1 cellular context compared by ENCODE assay signal in the genomic region with DNA sequence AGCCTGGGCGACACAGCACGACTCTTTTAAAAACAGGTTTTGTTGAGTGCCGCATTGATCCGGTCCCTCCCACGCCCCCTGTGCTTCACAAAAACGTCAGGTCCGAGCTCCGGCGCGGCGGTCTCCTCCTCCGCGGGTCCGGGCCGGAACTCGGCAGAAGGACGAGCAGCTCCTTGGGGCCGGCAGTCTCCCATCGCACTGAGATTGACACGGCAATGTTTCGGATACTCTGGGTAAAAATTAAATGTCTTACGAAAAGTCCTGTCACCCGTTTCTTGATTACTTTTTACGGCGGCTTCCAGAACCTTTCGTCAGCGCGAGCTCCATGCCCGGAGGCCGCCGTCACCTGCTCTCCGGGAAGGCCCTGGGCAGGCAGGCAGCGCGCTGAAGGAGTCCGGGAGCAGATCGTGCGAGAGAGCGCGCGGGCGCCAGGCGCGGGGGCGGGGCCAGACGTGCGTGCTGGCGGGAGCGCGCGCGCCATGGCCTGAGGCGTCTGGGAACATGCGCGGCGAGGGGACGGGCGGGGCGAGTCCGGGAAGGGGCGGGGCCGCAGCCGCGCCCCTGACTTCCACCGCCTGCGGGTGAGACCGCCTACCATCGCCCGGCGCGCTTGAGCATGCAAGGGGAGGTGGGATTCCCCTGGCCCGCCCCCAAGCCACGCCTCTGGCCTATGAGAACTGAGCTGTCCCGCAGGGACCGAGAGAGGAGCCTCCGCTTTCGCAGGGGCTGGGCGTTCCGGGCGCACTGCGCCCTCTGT.
TF ChIP-seq lines count a peak whose summit lies in the region.

No MANE protein-coding gene starts in this region.

TF ChIP-seq in HepG2, 621 proteins besides CTCF, POLR2A, EP300 and RAD21 (continued from another document and continues in another):
- TF ChIP-seq HNF4G (IDR thresholded peaks at IDR 0.05; ENCODE audit: borderline replicate concordance, low read depth, low read length): no peak
- no peak for TF ChIP-seq HNF4G (CRISPR knock-in tag; IDR thresholded peaks at IDR 0.05; ENCODE audit: borderline replicate concordance, low read depth)
- TF ChIP-seq, protein P1, sequence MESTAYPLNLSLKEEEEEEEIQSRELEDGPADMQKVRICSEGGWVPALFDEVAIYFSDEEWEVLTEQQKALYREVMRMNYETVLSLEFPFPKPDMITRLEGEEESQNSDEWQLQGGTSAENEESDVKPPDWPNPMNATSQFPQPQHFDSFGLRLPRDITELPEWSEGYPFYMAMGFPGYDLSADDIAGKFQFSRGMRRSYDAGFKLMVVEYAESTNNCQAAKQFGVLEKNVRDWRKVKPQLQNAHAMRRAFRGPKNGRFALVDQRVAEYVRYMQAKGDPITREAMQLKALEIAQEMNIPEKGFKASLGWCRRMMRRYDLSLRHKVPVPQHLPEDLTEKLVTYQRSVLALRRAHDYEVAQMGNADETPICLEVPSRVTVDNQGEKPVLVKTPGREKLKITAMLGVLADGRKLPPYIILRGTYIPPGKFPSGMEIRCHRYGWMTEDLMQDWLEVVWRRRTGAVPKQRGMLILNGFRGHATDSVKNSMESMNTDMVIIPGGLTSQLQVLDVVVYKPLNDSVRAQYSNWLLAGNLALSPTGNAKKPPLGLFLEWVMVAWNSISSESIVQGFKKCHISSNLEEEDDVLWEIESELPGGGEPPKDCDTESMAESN (CRISPR knock-in tag; conservative IDR thresholded peaks at IDR 0.05): peak; percentile 97
- TF ChIP-seq ARNT2 (CRISPR knock-in tag; IDR thresholded peaks at IDR 0.05; ENCODE audit: low read depth): peak; percentile 92
- TF ChIP-seq CREB1 (IDR thresholded peaks at IDR 0.05): peak; percentile 2; the same call in 1 of the 2 replicates
- TF ChIP-seq CREB1 (CRISPR knock-in tag; IDR thresholded peaks at IDR 0.05): no peak
- TF ChIP-seq, protein P2, sequence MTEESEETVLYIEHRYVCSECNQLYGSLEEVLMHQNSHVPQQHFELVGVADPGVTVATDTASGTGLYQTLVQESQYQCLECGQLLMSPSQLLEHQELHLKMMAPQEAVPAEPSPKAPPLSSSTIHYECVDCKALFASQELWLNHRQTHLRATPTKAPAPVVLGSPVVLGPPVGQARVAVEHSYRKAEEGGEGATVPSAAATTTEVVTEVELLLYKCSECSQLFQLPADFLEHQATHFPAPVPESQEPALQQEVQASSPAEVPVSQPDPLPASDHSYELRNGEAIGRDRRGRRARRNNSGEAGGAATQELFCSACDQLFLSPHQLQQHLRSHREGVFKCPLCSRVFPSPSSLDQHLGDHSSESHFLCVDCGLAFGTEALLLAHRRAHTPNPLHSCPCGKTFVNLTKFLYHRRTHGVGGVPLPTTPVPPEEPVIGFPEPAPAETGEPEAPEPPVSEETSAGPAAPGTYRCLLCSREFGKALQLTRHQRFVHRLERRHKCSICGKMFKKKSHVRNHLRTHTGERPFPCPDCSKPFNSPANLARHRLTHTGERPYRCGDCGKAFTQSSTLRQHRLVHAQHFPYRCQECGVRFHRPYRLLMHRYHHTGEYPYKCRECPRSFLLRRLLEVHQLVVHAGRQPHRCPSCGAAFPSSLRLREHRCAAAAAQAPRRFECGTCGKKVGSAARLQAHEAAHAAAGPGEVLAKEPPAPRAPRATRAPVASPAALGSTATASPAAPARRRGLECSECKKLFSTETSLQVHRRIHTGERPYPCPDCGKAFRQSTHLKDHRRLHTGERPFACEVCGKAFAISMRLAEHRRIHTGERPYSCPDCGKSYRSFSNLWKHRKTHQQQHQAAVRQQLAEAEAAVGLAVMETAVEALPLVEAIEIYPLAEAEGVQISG (CRISPR knock-in tag; IDR thresholded peaks at IDR 0.05): peak; percentile 81
- peak; percentile 77; the same call in 1 of the 2 replicates for TF ChIP-seq GATAD2A (CRISPR knock-in tag; IDR thresholded peaks at IDR 0.05)
- TF ChIP-seq, protein P3, sequence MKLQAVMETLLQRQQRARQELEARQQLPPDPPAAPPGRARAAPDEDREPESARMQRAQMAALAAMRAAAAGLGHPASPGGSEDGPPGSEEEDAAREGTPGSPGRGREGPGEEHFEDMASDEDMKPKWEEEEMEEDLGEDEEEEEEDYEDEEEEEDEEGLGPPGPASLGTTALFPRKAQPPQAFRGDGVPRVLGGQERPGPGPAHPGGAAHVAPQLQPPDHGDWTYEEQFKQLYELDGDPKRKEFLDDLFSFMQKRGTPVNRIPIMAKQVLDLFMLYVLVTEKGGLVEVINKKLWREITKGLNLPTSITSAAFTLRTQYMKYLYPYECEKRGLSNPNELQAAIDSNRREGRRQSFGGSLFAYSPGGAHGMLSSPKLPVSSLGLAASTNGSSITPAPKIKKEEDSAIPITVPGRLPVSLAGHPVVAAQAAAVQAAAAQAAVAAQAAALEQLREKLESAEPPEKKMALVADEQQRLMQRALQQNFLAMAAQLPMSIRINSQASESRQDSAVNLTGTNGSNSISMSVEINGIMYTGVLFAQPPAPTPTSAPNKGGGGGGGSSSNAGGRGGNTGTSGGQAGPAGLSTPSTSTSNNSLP (IDR thresholded peaks at IDR 0.05; ENCODE audit: low read depth, low read length): no peak
- peak; percentile 54; the same call in 1 of the 2 replicates for TF ChIP-seq NRL (CRISPR knock-in tag; IDR thresholded peaks at IDR 0.05; ENCODE audit: borderline replicate concordance)
- no peak for TF ChIP-seq LCORL (IDR thresholded peaks at IDR 0.05)
- TF ChIP-seq LCORL (CRISPR knock-in tag; IDR thresholded peaks at IDR 0.05): peak; percentile 57; the same call in 1 of the 2 replicates
- TF ChIP-seq HMGA1 (CRISPR knock-in tag; conservative IDR thresholded peaks at IDR 0.05): no peak
- TF ChIP-seq PITX1 (CRISPR knock-in tag; IDR thresholded peaks at IDR 0.05): 0 out of 2 replicates have a peak, but pooled peaks have one; percentile 58
- TF ChIP-seq, protein P4, sequence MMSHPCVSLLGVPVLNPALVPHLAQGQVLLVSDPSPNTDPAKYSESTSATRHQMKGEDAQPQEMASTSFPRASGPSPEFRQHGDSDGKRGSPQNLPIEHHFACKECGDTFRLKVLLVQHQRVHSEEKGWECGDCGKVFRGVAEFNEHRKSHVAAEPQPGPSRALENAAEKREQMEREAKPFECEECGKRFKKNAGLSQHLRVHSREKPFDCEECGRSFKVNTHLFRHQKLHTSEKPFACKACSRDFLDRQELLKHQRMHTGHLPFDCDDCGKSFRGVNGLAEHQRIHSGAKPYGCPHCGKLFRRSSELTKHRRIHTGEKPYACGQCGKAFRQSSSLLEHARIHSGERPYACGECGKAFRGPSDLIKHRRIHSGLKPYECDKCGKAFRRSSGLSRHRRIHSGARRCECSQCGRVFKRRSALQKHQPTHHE (CRISPR knock-in tag; IDR thresholded peaks at IDR 0.05; ENCODE audit: borderline replicate concordance): peak; percentile 75
- TF ChIP-seq, protein P5, sequence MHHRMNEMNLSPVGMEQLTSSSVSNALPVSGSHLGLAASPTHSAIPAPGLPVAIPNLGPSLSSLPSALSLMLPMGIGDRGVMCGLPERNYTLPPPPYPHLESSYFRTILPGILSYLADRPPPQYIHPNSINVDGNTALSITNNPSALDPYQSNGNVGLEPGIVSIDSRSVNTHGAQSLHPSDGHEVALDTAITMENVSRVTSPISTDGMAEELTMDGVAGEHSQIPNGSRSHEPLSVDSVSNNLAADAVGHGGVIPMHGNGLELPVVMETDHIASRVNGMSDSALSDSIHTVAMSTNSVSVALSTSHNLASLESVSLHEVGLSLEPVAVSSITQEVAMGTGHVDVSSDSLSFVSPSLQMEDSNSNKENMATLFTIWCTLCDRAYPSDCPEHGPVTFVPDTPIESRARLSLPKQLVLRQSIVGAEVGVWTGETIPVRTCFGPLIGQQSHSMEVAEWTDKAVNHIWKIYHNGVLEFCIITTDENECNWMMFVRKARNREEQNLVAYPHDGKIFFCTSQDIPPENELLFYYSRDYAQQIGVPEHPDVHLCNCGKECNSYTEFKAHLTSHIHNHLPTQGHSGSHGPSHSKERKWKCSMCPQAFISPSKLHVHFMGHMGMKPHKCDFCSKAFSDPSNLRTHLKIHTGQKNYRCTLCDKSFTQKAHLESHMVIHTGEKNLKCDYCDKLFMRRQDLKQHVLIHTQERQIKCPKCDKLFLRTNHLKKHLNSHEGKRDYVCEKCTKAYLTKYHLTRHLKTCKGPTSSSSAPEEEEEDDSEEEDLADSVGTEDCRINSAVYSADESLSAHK (CRISPR knock-in tag; IDR thresholded peaks at IDR 0.05; ENCODE audit: borderline replicate concordance): 0 out of 2 replicates have a peak, but pooled peaks have one; percentile 45
- TF ChIP-seq MED1 (CRISPR knock-in tag; IDR thresholded peaks at IDR 0.05): peak; percentile 69
- TF ChIP-seq HOXD1 (CRISPR knock-in tag; IDR thresholded peaks at IDR 0.05): 0 out of 2 replicates have a peak, but pooled peaks have one; percentile 27
- TF ChIP-seq, protein P6, sequence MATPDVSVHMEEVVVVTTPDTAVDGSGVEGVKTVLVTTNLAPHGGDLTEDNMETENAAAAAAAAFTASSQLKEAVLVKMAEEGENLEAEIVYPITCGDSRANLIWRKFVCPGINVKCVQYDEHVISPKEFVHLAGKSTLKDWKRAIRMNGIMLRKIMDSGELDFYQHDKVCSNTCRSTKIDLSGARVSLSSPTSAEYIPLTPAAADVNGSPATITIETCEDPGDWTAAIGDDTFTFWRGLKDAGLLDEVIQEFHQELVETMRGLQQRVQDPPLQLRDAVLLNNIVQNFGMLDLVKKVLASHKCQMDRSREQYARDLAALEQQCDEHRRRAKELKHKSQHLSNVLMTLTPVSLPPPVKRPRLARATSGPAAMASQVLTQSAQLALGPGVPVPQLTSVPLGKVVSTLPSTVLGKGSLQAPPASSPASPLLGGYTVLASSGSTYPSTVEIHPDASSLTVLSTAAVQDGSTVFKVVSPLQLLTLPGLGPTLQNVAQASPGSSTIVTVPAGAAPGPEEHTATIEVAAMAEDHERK (CRISPR knock-in tag; IDR thresholded peaks at IDR 0.05; ENCODE audit: low read depth): peak; percentile 84
- TF ChIP-seq ZSCAN20 (CRISPR knock-in tag; IDR thresholded peaks at IDR 0.05; ENCODE audit: borderline replicate concordance): peak; percentile 92
- TF ChIP-seq ZNF256 (CRISPR knock-in tag; conservative IDR thresholded peaks at IDR 0.05): 0 out of 2 replicates have a peak, but pooled peaks have one; percentile 40
- no peak for TF ChIP-seq ZNF296 (CRISPR knock-in tag; conservative IDR thresholded peaks at IDR 0.05)
- TF ChIP-seq, protein P7, sequence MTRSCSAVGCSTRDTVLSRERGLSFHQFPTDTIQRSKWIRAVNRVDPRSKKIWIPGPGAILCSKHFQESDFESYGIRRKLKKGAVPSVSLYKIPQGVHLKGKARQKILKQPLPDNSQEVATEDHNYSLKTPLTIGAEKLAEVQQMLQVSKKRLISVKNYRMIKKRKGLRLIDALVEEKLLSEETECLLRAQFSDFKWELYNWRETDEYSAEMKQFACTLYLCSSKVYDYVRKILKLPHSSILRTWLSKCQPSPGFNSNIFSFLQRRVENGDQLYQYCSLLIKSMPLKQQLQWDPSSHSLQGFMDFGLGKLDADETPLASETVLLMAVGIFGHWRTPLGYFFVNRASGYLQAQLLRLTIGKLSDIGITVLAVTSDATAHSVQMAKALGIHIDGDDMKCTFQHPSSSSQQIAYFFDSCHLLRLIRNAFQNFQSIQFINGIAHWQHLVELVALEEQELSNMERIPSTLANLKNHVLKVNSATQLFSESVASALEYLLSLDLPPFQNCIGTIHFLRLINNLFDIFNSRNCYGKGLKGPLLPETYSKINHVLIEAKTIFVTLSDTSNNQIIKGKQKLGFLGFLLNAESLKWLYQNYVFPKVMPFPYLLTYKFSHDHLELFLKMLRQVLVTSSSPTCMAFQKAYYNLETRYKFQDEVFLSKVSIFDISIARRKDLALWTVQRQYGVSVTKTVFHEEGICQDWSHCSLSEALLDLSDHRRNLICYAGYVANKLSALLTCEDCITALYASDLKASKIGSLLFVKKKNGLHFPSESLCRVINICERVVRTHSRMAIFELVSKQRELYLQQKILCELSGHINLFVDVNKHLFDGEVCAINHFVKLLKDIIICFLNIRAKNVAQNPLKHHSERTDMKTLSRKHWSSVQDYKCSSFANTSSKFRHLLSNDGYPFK (CRISPR knock-in tag; IDR thresholded peaks at IDR 0.05; ENCODE audit: borderline replicate concordance): peak; percentile 25; the same call in 1 of the 2 replicates
- TF ChIP-seq ZNF652 (CRISPR knock-in tag; IDR thresholded peaks at IDR 0.05; ENCODE audit: borderline replicate concordance, low read depth): no peak
- peak; percentile 48; the same call in 1 of the 2 replicates for TF ChIP-seq ZNF230 (CRISPR knock-in tag; IDR thresholded peaks at IDR 0.05)
- TF ChIP-seq, protein P8, sequence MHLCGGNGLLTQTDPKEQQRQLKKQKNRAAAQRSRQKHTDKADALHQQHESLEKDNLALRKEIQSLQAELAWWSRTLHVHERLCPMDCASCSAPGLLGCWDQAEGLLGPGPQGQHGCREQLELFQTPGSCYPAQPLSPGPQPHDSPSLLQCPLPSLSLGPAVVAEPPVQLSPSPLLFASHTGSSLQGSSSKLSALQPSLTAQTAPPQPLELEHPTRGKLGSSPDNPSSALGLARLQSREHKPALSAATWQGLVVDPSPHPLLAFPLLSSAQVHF (CRISPR knock-in tag; IDR thresholded peaks at IDR 0.05): 0 out of 2 replicates have a peak, but pooled peaks have one; percentile 69
- peak; percentile 85 for TF ChIP-seq ZSCAN31 (CRISPR knock-in tag; IDR thresholded peaks at IDR 0.05; ENCODE audit: low read depth)
- TF ChIP-seq, protein P9, sequence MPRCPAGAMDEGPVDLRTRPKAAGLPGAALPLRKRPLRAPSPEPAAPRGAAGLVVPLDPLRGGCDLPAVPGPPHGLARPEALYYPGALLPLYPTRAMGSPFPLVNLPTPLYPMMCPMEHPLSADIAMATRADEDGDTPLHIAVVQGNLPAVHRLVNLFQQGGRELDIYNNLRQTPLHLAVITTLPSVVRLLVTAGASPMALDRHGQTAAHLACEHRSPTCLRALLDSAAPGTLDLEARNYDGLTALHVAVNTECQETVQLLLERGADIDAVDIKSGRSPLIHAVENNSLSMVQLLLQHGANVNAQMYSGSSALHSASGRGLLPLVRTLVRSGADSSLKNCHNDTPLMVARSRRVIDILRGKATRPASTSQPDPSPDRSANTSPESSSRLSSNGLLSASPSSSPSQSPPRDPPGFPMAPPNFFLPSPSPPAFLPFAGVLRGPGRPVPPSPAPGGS (CRISPR knock-in tag; IDR thresholded peaks at IDR 0.05): peak; percentile 79
- no peak for TF ChIP-seq REXO4 (CRISPR knock-in tag; IDR thresholded peaks at IDR 0.05; ENCODE audit: borderline replicate concordance)
- TF ChIP-seq ARNT (IDR thresholded peaks at IDR 0.05): no peak
- peak; percentile 15; the same call in 1 of the 2 replicates for TF ChIP-seq ZNF160 (CRISPR knock-in tag; IDR thresholded peaks at IDR 0.05)
- TF ChIP-seq ATF1 (CRISPR knock-in tag; IDR thresholded peaks at IDR 0.05): no peak
- TF ChIP-seq RORA (CRISPR knock-in tag; IDR thresholded peaks at IDR 0.05): no peak
- peak; percentile 73 for TF ChIP-seq TEAD3 (CRISPR knock-in tag; optimal IDR thresholded peaks at IDR 0.05; ENCODE audit: borderline replicate concordance)
- TF ChIP-seq, protein P10, sequence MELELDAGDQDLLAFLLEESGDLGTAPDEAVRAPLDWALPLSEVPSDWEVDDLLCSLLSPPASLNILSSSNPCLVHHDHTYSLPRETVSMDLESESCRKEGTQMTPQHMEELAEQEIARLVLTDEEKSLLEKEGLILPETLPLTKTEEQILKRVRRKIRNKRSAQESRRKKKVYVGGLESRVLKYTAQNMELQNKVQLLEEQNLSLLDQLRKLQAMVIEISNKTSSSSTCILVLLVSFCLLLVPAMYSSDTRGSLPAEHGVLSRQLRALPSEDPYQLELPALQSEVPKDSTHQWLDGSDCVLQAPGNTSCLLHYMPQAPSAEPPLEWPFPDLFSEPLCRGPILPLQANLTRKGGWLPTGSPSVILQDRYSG (CRISPR knock-in tag; IDR thresholded peaks at IDR 0.05): peak; percentile 92
- no peak for TF ChIP-seq MAFG (CRISPR knock-in tag; IDR thresholded peaks at IDR 0.05)
- TF ChIP-seq NCOA1 (CRISPR knock-in tag; IDR thresholded peaks at IDR 0.05): no peak
- no peak for TF ChIP-seq GLI4 (CRISPR knock-in tag; IDR thresholded peaks at IDR 0.05; ENCODE audit: borderline replicate concordance)
- 0 out of 2 replicates have a peak, but pooled peaks have one; percentile 31 for TF ChIP-seq BCL6 (CRISPR knock-in tag; IDR thresholded peaks at IDR 0.05)
- TF ChIP-seq SNAPC2 (CRISPR knock-in tag; IDR thresholded peaks at IDR 0.05): no peak
- TF ChIP-seq SMARCE1 (IDR thresholded peaks at IDR 0.05; ENCODE audit: borderline replicate concordance): no peak
